In the genomic region with DNA sequence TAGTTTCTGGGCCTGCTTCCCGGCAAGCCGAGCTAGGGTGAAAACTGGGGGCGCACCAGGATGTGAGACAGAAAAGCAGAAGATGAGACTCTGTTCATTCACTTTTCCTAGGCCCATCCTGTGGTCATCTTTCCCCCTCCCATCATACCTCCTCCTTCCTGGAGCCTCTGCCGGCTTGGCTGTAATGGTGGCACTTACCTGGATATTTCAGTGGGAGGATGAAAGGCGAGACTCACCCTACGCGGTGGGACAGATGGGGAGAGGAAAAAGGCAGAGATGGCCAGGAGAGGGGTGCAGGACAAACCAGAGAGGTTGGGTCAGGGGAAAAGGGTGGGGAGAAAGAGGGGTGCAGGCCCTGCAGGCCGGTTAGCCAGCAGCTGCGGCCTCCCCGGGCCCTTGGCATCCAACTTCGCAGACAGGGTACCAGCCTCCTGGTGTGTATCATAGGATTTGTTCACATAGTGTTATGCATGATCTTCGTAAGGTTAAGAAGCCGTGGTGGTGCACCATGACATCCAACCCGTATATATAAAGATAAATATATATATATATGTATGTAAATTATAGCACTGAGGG, we compare ENCODE assay signal across 25 cellular contexts. TPM values are rescaled to one million over a fixed set of nuclear protein-coding genes. Genes with fewer than 3 reads are reported as not detected.
"Had no signal": no experiment of that assay in that cellular context is flagged by ENCODE, and none has a peak within 500 bp of the region (broad histone marks: within the 10 kb centered on the region; RNA-seq: fewer than 3 reads in every experiment).

No MANE protein-coding gene starts in this region.

- H3K9me3 Mint-ChIP-seq: activated B cell treated with CpG ODN at 0.5 μM for 24 hours; activated CD8-positive, alpha-beta T cell treated with anti-CD3 and anti-CD28 coated beads for 36 hours; activated naive CD4-positive, alpha-beta T cell treated with anti-CD3 and anti-CD28 coated beads, Interleukin-2, amount 50 U/mL, for 72 hours; activated T-helper 2 cell treated with anti-CD3 and anti-CD28 coated beads, Interferon-gamma antibody, Interleukin-2, Interleukin-4, amounts not matched to agents 10 μg/mL and 5 μg/mL and 100 μg/mL, durations not matched to agents 14 hours and 24 hours and 36 hours; endodermal cell; naive B cell; stimulated activated naive CD8-positive, alpha-beta T cell treated with anti-CD3 and anti-CD28 coated beads, Interleukin-15, Interleukin-2, amounts not matched to agents 100 ng/mL and 50 ng/mL, for 24 hours had no signal

- H3K27ac ChIP-seq: skin epidermis, vagina had no signal

- H3K4me3 Mint-ChIP-seq: activated B cell treated with CpG ODN at 0.5 μM for 24 hours; activated CD8-positive, alpha-beta T cell treated with anti-CD3 and anti-CD28 coated beads for 36 hours; endodermal cell; stimulated activated naive CD8-positive, alpha-beta T cell treated with anti-CD3 and anti-CD28 coated beads, Interleukin-15, Interleukin-2, amounts not matched to agents 100 ng/mL and 50 ng/mL, for 24 hours; T-helper 17 cell had no signal

- H3K9me3 ChIP-seq: thoracic aorta, vagina had no signal

- H3K27ac Mint-ChIP-seq: activated B cell treated with CpG ODN at 0.5 μM for 24 hours; activated CD8-positive, alpha-beta T cell treated with anti-CD3 and anti-CD28 coated beads for 36 hours; activated naive CD4-positive, alpha-beta T cell treated with anti-CD3 and anti-CD28 coated beads, Interleukin-2, amount 50 U/mL, for 72 hours; activated T-helper 2 cell treated with anti-CD3 and anti-CD28 coated beads, Interferon-gamma antibody, Interleukin-2, Interleukin-4, amounts not matched to agents 10 μg/mL and 5 μg/mL and 100 μg/mL, durations not matched to agents 14 hours and 24 hours and 36 hours; endodermal cell; stimulated activated naive CD8-positive, alpha-beta T cell treated with anti-CD3 and anti-CD28 coated beads, Interleukin-15, Interleukin-2, amounts not matched to agents 100 ng/mL and 50 ng/mL, for 24 hours; T-helper 17 cell had no signal

- H3K4me3 ChIP-seq: coronary artery, skin epidermis, thoracic aorta, vagina had no signal

- H3K27me3 ChIP-seq: vagina had no signal

- ATAC-seq: activated CD8-positive, alpha-beta T cell treated with anti-CD3 and anti-CD28 coated beads for 36 hours; activated naive CD4-positive, alpha-beta T cell treated with anti-CD3 and anti-CD28 coated beads, Interleukin-2, amount 50 U/mL, for 72 hours; esophagus mucosa; left ventricle myocardium superior; sciatic nerve; SK-N-SH treated with all-trans-retinoic acid at 6 μM for 48 hours; T-helper 17 cell had no signal

- H3K36me3 Mint-ChIP-seq: activated naive CD4-positive, alpha-beta T cell treated with anti-CD3 and anti-CD28 coated beads, Interleukin-2, amount 50 U/mL, for 72 hours had no signal

- DNase-seq: activated B cell treated with CpG ODN at 0.5 μM for 24 hours; activated CD4-positive, alpha-beta T cell treated with anti-CD3 and anti-CD28 coated beads, Interleukin-2, amount 50 U/mL, for 1 hour; activated CD8-positive, alpha-beta T cell treated with anti-CD3 and anti-CD28 coated beads for 36 hours; activated naive CD4-positive, alpha-beta T cell; activated T-cell treated with anti-CD3 and anti-CD28 coated beads, Interleukin-2, amount 50 U/mL, for 48 hours; endodermal cell; foreskin melanocyte; glutamatergic neuron; left ventricle myocardium superior; naive B cell; stimulated activated CD4-positive, alpha-beta T cell treated with anti-CD3 and anti-CD28 coated beads, Interleukin-12 subunit alpha, Interleukin-12 subunit beta, amount 100 ng/mL, for 4 hours; stimulated activated CD4-positive, alpha-beta T cell treated with anti-CD3 and anti-CD28 coated beads, Interleukin-4, amount 100 ng/mL, for 1 hour; T-helper 17 cell; T1000; trophoblast cell had no signal

- H3K27me3 Mint-ChIP-seq: activated CD8-positive, alpha-beta T cell treated with anti-CD3 and anti-CD28 coated beads for 36 hours; naive B cell; stimulated activated naive CD8-positive, alpha-beta T cell treated with anti-CD3 and anti-CD28 coated beads, Interleukin-15, Interleukin-2, amounts not matched to agents 100 ng/mL and 50 ng/mL, for 24 hours; T-helper 17 cell had no signal

RNA-seq across cellular contexts. Expression of a gene that starts 41.5 kb away (rescaled TPM):
- total RNA-seq: activated B cell treated with CpG ODN at 0.5 μM for 24 hours; activated CD8-positive, alpha-beta T cell treated with anti-CD3 and anti-CD28 coated beads for 36 hours; activated naive CD4-positive, alpha-beta T cell treated with anti-CD3 and anti-CD28 coated beads, Interleukin-2, amount 50 U/mL, for 72 hours; activated T-helper 2 cell treated with anti-CD3 and anti-CD28 coated beads, Interferon-gamma antibody, Interleukin-2, Interleukin-4, amounts not matched to agents 10 μg/mL and 5 μg/mL and 100 μg/mL, durations not matched to agents 14 hours and 24 hours and 36 hours; endodermal cell; T-helper 17 cell had no signal
